Comparison of ENCODE assay signal across 22 cellular contexts in genomic region chr10:59222788-59223187, GRCh38. TPM values are rescaled to one million over a fixed set of nuclear protein-coding genes. Genes with fewer than 3 reads are reported as not detected.
"Had no signal": no experiment of that assay in that cellular context is flagged by ENCODE, and none has a peak within 500 bp of the region (broad histone marks: within the 10 kb centered on the region; RNA-seq: fewer than 3 reads in every experiment).

No MANE protein-coding gene starts in this region.

- H3K27me3 ChIP-seq: dorsolateral prefrontal cortex, foreskin keratinocyte, tibial nerve, vagina had no signal

- H3K4me1 ChIP-seq: foreskin keratinocyte, lower lobe of right lung, tibial nerve, vagina had no signal

- H3K27ac ChIP-seq: foreskin keratinocyte, lower lobe of right lung, tibial nerve, vagina, WERI-Rb-1 had no signal

- H3K27me3 Mint-ChIP-seq: activated CD4-positive, alpha-beta memory T cell treated with anti-CD3 and anti-CD28 coated beads for 36 hours had no signal

- H3K4me3 ChIP-seq: dorsolateral prefrontal cortex, lower lobe of right lung, tibial nerve, vagina had no signal

- H3K27ac Mint-ChIP-seq: activated CD4-positive, alpha-beta memory T cell treated with anti-CD3 and anti-CD28 coated beads for 36 hours; activated naive CD4-positive, alpha-beta T cell treated with anti-CD3 and anti-CD28 coated beads, Interleukin-2, amount 50 U/mL, for 72 hours; activated T-helper 1 cell treated with anti-CD3 and anti-CD28 coated beads, Interleukin-12 subunit alpha, Interleukin-12 subunit beta, Interleukin-2, Interleukin-4 antibody, amounts not matched to agents 30 ng/mL and 10 ng/mL and 1 ng/mL, durations not matched to agents 14 hours and 24 hours and 36 hours; mesothelial cell of epicardium; nephron had no signal

- DNase-seq: activated CD4-positive, alpha-beta memory T cell treated with anti-CD3 and anti-CD28 coated beads for 36 hours; activated gamma-delta T cell treated with Interleukin-2 at 50 U/mL for 16 hours; activated T-cell treated with anti-CD3 and anti-CD28 coated beads for 4 hours; amniotic stem cell; caudate nucleus; dorsolateral prefrontal cortex; glutamatergic neuron; lower lobe of right lung; nucleus accumbens; stimulated activated CD4-positive, alpha-beta T cell treated with anti-CD3 and anti-CD28 coated beads, Interleukin-2, amount 100 ng/mL, for 24 hours; stimulated activated naive CD8-positive, alpha-beta T cell treated with anti-CD3 and anti-CD28 coated beads, Interleukin-15, Interleukin-2, amounts not matched to agents 100 U/mL and 50 U/mL, for 24 hours; substantia nigra; SW 1271; T-helper 2 cell; WERI-Rb-1 had no signal

- H3K36me3 Mint-ChIP-seq: activated CD4-positive, alpha-beta memory T cell treated with anti-CD3 and anti-CD28 coated beads for 36 hours; activated naive CD4-positive, alpha-beta T cell treated with anti-CD3 and anti-CD28 coated beads, Interleukin-2, amount 50 U/mL, for 72 hours; mesothelial cell of epicardium had no signal

- H3K9me3 Mint-ChIP-seq: activated CD4-positive, alpha-beta memory T cell treated with anti-CD3 and anti-CD28 coated beads for 36 hours; activated naive CD4-positive, alpha-beta T cell treated with anti-CD3 and anti-CD28 coated beads, Interleukin-2, amount 50 U/mL, for 72 hours; activated T-helper 1 cell treated with anti-CD3 and anti-CD28 coated beads, Interleukin-12 subunit alpha, Interleukin-12 subunit beta, Interleukin-2, Interleukin-4 antibody, amounts not matched to agents 30 ng/mL and 10 ng/mL and 1 ng/mL, durations not matched to agents 14 hours and 24 hours and 36 hours; nephron had no signal

- ATAC-seq: activated naive CD4-positive, alpha-beta T cell treated with anti-CD3 and anti-CD28 coated beads, Interleukin-2, amount 50 U/mL, for 72 hours; foreskin keratinocyte; stimulated activated naive CD8-positive, alpha-beta T cell treated with anti-CD3 and anti-CD28 coated beads, Interleukin-15, Interleukin-2, amounts not matched to agents 100 U/mL and 50 U/mL, for 24 hours had no signal

- H3K4me3 Mint-ChIP-seq: activated CD4-positive, alpha-beta memory T cell treated with anti-CD3 and anti-CD28 coated beads for 36 hours; activated T-helper 1 cell treated with anti-CD3 and anti-CD28 coated beads, Interleukin-12 subunit alpha, Interleukin-12 subunit beta, Interleukin-2, Interleukin-4 antibody, amounts not matched to agents 30 ng/mL and 10 ng/mL and 1 ng/mL, durations not matched to agents 14 hours and 24 hours and 36 hours; mesothelial cell of epicardium; nephron had no signal

- H3K4me1 Mint-ChIP-seq: nephron had no signal

- H3K36me3 ChIP-seq: lower lobe of right lung, tibial nerve, vagina, WERI-Rb-1 had no signal

- H3K9me3 ChIP-seq: lower lobe of right lung, tibial nerve, vagina had no signal

RNA-seq across cellular contexts. Expression of gene PHYHIPL, which starts 46.3 kb away (rescaled TPM):
- total RNA-seq: activated CD4-positive, alpha-beta memory T cell treated with anti-CD3 and anti-CD28 coated beads for 36 hours; activated naive CD4-positive, alpha-beta T cell treated with anti-CD3 and anti-CD28 coated beads, Interleukin-2, amount 50 U/mL, for 72 hours; activated T-helper 1 cell treated with anti-CD3 and anti-CD28 coated beads, Interleukin-12 subunit alpha, Interleukin-12 subunit beta, Interleukin-2, Interleukin-4 antibody, amounts not matched to agents 30 ng/mL and 10 ng/mL and 1 ng/mL, durations not matched to agents 14 hours and 24 hours and 36 hours; foreskin keratinocyte; lower lobe of right lung had no signal
